In the genomic region with DNA sequence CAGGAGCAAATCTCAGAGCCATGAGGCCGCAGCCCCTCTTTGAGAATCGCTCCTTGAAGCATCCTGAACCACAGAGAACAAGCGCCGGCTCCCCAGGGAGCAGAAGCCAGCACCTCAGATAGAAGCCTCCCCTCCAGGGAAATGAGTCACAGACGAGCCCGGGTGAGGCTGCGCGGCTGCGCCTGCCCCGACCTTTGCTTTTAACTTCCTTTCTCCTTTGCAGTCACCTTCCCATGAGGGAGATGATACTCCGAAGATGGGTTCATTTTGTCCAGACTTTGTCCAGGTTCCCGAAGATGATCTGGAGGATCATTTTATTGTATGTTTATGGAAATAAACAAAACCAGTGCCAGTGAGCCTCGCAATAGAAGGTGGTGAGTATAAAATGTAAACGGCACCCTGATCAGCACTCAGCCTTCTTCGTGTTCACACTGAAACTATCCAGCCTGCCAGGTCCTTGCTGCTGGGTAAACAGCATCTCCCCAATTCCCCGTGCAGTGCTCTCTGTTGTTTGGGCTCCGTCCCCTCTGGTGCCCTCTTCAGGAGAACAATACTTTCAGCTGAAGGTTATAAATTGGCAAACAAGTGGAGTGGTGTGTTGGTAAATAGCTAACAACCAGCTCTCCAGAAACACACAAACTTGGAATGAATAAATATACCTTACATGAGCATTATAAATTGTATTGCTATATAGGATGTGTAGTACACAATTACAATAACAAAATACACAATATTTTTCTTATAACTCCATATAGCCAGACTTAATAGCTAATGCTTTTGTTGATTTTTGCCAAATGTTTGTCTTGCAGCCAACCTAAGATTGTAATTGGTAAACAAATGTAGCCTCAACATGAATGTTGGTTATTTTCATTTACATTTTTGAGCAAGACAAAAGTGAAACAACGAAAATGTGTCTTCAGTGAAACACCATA, we compare ENCODE assay signal across 1 cellular context.
TF ChIP-seq lines count a peak whose summit lies in the region.

No MANE protein-coding gene starts in this region.

TF ChIP-seq in HepG2, 621 proteins besides CTCF, POLR2A, EP300 and RAD21 (continued from another document and continues in another):
- TF ChIP-seq, protein P1, sequence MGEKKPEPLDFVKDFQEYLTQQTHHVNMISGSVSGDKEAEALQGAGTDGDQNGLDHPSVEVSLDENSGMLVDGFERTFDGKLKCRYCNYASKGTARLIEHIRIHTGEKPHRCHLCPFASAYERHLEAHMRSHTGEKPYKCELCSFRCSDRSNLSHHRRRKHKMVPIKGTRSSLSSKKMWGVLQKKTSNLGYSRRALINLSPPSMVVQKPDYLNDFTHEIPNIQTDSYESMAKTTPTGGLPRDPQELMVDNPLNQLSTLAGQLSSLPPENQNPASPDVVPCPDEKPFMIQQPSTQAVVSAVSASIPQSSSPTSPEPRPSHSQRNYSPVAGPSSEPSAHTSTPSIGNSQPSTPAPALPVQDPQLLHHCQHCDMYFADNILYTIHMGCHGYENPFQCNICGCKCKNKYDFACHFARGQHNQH (CRISPR knock-in tag; IDR thresholded peaks at IDR 0.05) = no peak
- TF ChIP-seq MEIS2 (CRISPR knock-in tag; IDR thresholded peaks at IDR 0.05) (no peak), NAIF1 (CRISPR knock-in tag; IDR thresholded peaks at IDR 0.05; ENCODE audit: borderline replicate concordance) (no peak), ZBTB8A (CRISPR knock-in tag; IDR thresholded peaks at IDR 0.05; ENCODE audit: borderline replicate concordance, low read depth) (no peak), DPF2 (CRISPR knock-in tag; IDR thresholded peaks at IDR 0.05; ENCODE audit: borderline replicate concordance, low read depth) (no peak), ZNF234 (CRISPR knock-in tag; conservative IDR thresholded peaks at IDR 0.05) (no peak), SUZ12 (IDR thresholded peaks at IDR 0.05; ENCODE audit: low read depth, low read length) (no peak), ZSCAN9 (CRISPR knock-in tag; IDR thresholded peaks at IDR 0.05; ENCODE audit: borderline replicate concordance) (no peak), ZSCAN22 (CRISPR knock-in tag; IDR thresholded peaks at IDR 0.05) (no peak), ZNF224 (CRISPR knock-in tag; IDR thresholded peaks at IDR 0.05) (no peak), ELF3 (CRISPR knock-in tag; IDR thresholded peaks at IDR 0.05) (no peak), STAG1 (CRISPR knock-in tag; IDR thresholded peaks at IDR 0.05) (peak; percentile 77), FOSL2 (CRISPR knock-in tag; IDR thresholded peaks at IDR 0.05) (no peak), ERF (CRISPR knock-in tag; IDR thresholded peaks at IDR 0.05) (peak; percentile 30; the same call in 1 of the 2 replicates), MTA1 (CRISPR knock-in tag; IDR thresholded peaks at IDR 0.05; ENCODE audit: borderline replicate concordance) (no peak), ZNF251 (CRISPR knock-in tag; IDR thresholded peaks at IDR 0.05) (no peak), BRCA1 (CRISPR knock-in tag; IDR thresholded peaks at IDR 0.05) (no peak), ARNT2 (CRISPR knock-in tag; IDR thresholded peaks at IDR 0.05; ENCODE audit: low read depth) (no peak), ZNF816 (CRISPR knock-in tag; IDR thresholded peaks at IDR 0.05; ENCODE audit: borderline replicate concordance) (no peak), NFIB (CRISPR knock-in tag; IDR thresholded peaks at IDR 0.05; ENCODE audit: borderline replicate concordance) (no peak), CBFB (CRISPR knock-in tag; IDR thresholded peaks at IDR 0.05) (no peak), BCL6 (CRISPR knock-in tag; IDR thresholded peaks at IDR 0.05) (no peak), ETV6 (CRISPR knock-in tag; conservative IDR thresholded peaks at IDR 0.05) (no peak), HNRNPL (IDR thresholded peaks at IDR 0.05; ENCODE audit: low read depth, low read length) (no peak)
- TF ChIP-seq, protein P2, sequence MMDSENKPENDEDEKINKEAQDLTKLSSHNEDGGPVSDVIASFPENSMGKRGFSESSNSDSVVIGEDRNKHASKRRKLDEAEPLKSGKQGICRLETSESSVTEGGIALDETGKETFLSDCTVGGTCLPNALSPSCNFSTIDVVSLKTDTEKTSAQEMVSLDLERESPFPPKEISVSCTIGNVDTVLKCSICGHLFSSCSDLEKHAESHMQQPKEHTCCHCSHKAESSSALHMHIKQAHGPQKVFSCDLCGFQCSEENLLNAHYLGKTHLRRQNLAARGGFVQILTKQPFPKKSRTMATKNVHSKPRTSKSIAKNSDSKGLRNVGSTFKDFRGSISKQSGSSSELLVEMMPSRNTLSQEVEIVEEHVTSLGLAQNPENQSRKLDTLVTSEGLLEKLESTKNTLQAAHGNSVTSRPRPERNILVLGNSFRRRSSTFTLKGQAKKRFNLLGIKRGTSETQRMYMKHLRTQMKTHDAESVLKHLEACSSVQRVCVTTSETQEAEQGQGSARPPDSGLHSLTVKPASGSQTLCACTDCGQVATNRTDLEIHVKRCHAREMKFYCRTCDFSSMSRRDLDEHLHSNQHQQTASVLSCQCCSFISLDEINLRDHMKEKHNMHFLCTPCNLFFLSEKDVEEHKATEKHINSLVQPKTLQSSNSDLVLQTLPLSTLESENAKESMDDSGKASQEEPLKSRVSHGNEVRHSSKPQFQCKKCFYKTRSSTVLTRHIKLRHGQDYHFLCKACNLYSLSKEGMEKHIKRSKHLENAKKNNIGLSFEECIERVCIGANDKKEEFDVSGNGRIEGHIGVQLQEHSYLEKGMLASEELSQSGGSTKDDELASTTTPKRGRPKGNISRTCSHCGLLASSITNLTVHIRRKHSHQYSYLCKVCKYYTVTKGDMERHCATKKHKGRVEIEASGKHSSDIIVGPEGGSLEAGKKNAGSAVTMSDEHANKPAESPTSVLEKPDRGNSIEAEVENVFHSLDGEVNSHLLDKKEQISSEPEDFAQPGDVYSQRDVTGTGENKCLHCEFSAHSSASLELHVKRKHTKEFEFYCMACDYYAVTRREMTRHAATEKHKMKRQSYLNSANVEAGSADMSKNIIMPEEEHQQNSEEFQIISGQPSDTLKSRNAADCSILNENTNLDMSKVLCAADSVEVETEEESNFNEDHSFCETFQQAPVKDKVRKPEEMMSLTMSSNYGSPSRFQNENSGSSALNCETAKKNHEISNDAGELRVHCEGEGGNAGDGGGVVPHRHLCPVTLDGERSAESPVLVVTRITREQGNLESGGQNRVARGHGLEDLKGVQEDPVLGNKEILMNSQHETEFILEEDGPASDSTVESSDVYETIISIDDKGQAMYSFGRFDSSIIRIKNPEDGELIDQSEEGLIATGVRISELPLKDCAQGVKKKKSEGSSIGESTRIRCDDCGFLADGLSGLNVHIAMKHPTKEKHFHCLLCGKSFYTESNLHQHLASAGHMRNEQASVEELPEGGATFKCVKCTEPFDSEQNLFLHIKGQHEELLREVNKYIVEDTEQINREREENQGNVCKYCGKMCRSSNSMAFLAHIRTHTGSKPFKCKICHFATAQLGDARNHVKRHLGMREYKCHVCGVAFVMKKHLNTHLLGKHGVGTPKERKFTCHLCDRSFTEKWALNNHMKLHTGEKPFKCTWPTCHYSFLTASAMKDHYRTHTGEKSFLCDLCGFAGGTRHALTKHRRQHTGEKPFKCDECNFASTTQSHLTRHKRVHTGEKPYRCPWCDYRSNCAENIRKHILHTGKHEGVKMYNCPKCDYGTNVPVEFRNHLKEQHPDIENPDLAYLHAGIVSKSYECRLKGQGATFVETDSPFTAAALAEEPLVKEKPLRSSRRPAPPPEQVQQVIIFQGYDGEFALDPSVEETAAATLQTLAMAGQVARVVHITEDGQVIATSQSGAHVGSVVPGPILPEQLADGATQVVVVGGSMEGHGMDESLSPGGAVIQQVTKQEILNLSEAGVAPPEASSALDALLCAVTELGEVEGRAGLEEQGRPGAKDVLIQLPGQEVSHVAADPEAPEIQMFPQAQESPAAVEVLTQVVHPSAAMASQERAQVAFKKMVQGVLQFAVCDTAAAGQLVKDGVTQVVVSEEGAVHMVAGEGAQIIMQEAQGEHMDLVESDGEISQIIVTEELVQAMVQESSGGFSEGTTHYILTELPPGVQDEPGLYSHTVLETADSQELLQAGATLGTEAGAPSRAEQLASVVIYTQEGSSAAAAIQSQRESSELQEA (CRISPR knock-in tag; IDR thresholded peaks at IDR 0.05; ENCODE audit: not compliant biosample characterization) = no peak
- TF ChIP-seq, protein P3, sequence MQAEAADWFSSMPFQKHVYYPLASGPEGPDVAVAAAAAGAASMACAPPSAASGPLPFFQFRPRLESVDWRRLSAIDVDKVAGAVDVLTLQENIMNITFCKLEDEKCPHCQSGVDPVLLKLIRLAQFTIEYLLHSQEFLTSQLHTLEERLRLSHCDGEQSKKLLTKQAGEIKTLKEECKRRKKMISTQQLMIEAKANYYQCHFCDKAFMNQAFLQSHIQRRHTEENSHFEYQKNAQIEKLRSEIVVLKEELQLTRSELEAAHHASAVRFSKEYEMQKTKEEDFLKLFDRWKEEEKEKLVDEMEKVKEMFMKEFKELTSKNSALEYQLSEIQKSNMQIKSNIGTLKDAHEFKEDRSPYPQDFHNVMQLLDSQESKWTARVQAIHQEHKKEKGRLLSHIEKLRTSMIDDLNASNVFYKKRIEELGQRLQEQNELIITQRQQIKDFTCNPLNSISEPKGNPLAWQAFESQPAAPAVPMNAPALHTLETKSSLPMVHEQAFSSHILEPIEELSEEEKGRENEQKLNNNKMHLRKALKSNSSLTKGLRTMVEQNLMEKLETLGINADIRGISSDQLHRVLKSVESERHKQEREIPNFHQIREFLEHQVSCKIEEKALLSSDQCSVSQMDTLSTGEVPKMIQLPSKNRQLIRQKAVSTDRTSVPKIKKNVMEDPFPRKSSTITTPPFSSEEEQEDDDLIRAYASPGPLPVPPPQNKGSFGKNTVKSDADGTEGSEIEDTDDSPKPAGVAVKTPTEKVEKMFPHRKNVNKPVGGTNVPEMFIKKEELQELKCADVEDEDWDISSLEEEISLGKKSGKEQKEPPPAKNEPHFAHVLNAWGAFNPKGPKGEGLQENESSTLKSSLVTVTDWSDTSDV (CRISPR knock-in tag; IDR thresholded peaks at IDR 0.05) = no peak
- TF ChIP-seq, protein P4, sequence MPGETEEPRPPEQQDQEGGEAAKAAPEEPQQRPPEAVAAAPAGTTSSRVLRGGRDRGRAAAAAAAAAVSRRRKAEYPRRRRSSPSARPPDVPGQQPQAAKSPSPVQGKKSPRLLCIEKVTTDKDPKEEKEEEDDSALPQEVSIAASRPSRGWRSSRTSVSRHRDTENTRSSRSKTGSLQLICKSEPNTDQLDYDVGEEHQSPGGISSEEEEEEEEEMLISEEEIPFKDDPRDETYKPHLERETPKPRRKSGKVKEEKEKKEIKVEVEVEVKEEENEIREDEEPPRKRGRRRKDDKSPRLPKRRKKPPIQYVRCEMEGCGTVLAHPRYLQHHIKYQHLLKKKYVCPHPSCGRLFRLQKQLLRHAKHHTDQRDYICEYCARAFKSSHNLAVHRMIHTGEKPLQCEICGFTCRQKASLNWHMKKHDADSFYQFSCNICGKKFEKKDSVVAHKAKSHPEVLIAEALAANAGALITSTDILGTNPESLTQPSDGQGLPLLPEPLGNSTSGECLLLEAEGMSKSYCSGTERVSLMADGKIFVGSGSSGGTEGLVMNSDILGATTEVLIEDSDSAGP (CRISPR knock-in tag; IDR thresholded peaks at IDR 0.05; ENCODE audit: borderline replicate concordance) = no peak
- TF ChIP-seq, protein P5, sequence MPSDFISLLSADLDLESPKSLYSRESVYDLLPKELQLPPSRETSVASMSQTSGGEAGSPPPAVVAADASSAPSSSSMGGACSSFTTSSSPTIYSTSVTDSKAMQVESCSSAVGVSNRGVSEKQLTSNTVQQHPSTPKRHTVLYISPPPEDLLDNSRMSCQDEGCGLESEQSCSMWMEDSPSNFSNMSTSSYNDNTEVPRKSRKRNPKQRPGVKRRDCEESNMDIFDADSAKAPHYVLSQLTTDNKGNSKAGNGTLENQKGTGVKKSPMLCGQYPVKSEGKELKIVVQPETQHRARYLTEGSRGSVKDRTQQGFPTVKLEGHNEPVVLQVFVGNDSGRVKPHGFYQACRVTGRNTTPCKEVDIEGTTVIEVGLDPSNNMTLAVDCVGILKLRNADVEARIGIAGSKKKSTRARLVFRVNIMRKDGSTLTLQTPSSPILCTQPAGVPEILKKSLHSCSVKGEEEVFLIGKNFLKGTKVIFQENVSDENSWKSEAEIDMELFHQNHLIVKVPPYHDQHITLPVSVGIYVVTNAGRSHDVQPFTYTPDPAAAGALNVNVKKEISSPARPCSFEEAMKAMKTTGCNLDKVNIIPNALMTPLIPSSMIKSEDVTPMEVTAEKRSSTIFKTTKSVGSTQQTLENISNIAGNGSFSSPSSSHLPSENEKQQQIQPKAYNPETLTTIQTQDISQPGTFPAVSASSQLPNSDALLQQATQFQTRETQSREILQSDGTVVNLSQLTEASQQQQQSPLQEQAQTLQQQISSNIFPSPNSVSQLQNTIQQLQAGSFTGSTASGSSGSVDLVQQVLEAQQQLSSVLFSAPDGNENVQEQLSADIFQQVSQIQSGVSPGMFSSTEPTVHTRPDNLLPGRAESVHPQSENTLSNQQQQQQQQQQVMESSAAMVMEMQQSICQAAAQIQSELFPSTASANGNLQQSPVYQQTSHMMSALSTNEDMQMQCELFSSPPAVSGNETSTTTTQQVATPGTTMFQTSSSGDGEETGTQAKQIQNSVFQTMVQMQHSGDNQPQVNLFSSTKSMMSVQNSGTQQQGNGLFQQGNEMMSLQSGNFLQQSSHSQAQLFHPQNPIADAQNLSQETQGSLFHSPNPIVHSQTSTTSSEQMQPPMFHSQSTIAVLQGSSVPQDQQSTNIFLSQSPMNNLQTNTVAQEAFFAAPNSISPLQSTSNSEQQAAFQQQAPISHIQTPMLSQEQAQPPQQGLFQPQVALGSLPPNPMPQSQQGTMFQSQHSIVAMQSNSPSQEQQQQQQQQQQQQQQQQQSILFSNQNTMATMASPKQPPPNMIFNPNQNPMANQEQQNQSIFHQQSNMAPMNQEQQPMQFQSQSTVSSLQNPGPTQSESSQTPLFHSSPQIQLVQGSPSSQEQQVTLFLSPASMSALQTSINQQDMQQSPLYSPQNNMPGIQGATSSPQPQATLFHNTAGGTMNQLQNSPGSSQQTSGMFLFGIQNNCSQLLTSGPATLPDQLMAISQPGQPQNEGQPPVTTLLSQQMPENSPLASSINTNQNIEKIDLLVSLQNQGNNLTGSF (CRISPR knock-in tag; IDR thresholded peaks at IDR 0.05) = no peak
- TF ChIP-seq, protein P6, sequence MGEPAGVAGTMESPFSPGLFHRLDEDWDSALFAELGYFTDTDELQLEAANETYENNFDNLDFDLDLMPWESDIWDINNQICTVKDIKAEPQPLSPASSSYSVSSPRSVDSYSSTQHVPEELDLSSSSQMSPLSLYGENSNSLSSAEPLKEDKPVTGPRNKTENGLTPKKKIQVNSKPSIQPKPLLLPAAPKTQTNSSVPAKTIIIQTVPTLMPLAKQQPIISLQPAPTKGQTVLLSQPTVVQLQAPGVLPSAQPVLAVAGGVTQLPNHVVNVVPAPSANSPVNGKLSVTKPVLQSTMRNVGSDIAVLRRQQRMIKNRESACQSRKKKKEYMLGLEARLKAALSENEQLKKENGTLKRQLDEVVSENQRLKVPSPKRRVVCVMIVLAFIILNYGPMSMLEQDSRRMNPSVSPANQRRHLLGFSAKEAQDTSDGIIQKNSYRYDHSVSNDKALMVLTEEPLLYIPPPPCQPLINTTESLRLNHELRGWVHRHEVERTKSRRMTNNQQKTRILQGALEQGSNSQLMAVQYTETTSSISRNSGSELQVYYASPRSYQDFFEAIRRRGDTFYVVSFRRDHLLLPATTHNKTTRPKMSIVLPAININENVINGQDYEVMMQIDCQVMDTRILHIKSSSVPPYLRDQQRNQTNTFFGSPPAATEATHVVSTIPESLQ (CRISPR knock-in tag; conservative IDR thresholded peaks at IDR 0.05) = no peak
